Comparison of ENCODE assay signal across 10 cellular contexts in the genomic region with DNA sequence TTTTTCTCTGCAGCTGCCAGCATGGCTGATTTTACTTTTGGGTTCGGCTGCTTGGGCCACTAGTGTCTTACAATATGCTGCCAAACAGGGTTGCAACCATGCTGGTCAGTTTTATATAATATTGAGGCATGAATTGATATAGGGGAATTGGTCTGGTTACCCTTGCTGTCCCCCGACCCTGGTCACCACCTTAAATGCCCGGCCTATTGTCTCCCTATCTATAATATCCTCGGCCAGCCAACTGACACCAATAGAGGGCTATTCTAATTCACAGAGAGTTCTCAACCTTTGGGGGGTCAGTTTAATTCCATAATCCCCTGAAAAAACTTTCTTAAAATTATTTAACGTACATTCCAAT. TPM values are rescaled to one million over a fixed set of nuclear protein-coding genes. Genes with fewer than 3 reads are reported as not detected.
A peak's percentile ranks its signal among the peaks of the same experiment; 100 is the strongest.
DNase-seq lines count a peak whose midpoint lies in the region; ATAC-seq and TF ChIP-seq lines count a peak whose summit lies in the region.
"Had no signal": no experiment of that assay in that cellular context is flagged by ENCODE, and none has a peak within 500 bp of the region (broad histone marks: within the 10 kb centered on the region; RNA-seq: fewer than 3 reads in every experiment).

No MANE protein-coding gene starts in this region.

- H3K9me3 Mint-ChIP-seq in CD8-positive, alpha-beta memory T cell, result peaks cover 0 to 1% (median 0%) of the 10 kb centered on the region in 5 donors
- no peaks in the 10 kb centered on the region for H3K9me3 Mint-ChIP-seq in endothelial cell (ENCODE audit: unreplicated experiment)

- peak overlapping the region; percentile 47 for H3K4me3 ChIP-seq in CD8-positive, alpha-beta memory T cell (ENCODE audit: low read length)
- H3K4me3 ChIP-seq in OCI-LY3 (ENCODE audit: low read length), result peak overlapping the region; percentile 32; the same call in 1 of the 2 replicates

- H3K27ac ChIP-seq in CD8-positive, alpha-beta memory T cell (ENCODE audit: low read depth, low read length), result no peak overlapping the region
- H3K27ac ChIP-seq in OCI-LY3 (ENCODE audit: low read length), result no peak overlapping the region

- H3K4me1 Mint-ChIP-seq in CD8-positive, alpha-beta memory T cell, result peaks cover 3 to 7% (median 7%) of the 10 kb centered on the region in 3 donors
- H3K4me1 Mint-ChIP-seq in endothelial cell (ENCODE audit: unreplicated experiment), result peaks cover 6% of the 10 kb centered on the region

- H3K27me3 ChIP-seq in CD8-positive, alpha-beta memory T cell (ENCODE audit: insufficient read depth, low read length, poor library complexity, severe bottlenecking), result no peaks in the 10 kb centered on the region
- H3K27me3 ChIP-seq in OCI-LY3 (ENCODE audit: low read depth, low read length), result no peaks in the 10 kb centered on the region

- H2AFZ ChIP-seq in OCI-LY3 (ENCODE audit: low read depth, low read length), result no peak overlapping the region; the same call in 1 of the 2 replicates

- peak overlapping the region; percentile 59 for H3K4me2 ChIP-seq in OCI-LY3 (ENCODE audit: low read length)

- CTCF ChIA-PET in CD8-positive, alpha-beta memory T cell (lab: Charles Lee), result interaction anchor here (2.3 kb wide), 1 partner anchor 8 kb away, joined by 6 read pairs; no protein-coding TSS in a partner anchor

- no peak overlapping the region for H3K27ac Mint-ChIP-seq in CD8-positive, alpha-beta memory T cell
- no peak overlapping the region for H3K27ac Mint-ChIP-seq in endothelial cell (ENCODE audit: unreplicated experiment)

- H3K36me3 ChIP-seq in CD8-positive, alpha-beta memory T cell (ENCODE audit: insufficient read depth, low read length), result no peaks in the 10 kb centered on the region
- H3K36me3 ChIP-seq in OCI-LY3 (replicated peaks; ENCODE audit: low read depth, low read length), result no peaks in the 10 kb centered on the region

- TF ChIP-seq CTCF in OCI-LY3 (IDR thresholded peaks at IDR 0.05; ENCODE audit: low read depth, low read length) (no peak), endothelial cell (IDR thresholded peaks at IDR 0.05; ENCODE audit: unreplicated experiment) (no peak)

- H3K4me1 ChIP-seq in CD8-positive, alpha-beta memory T cell (ENCODE audit: insufficient read depth, low read length), result no peaks in the 10 kb centered on the region
- peaks cover 14% of the 10 kb centered on the region for H3K4me1 ChIP-seq in OCI-LY3 (ENCODE audit: low read length)

- intact Hi-C loops in posterior vena cava (cut with DNase I), result no loop called here

- ATAC-seq in HG03159 (IDR thresholded peaks at IDR 0.05; ENCODE audit: unreplicated experiment), result no peak
- no peak for ATAC-seq in HG03520 (IDR thresholded peaks at IDR 0.05; ENCODE audit: unreplicated experiment)

- POLR2A ChIA-PET in CD8-positive, alpha-beta memory T cell (lab: Charles Lee), result no interaction called here

- H3K79me2 ChIP-seq in OCI-LY3 (ENCODE audit: low read length), result no peaks in the 10 kb centered on the region

- H3K36me3 Mint-ChIP-seq in CD8-positive, alpha-beta memory T cell, result no peaks in the 10 kb centered on the region
- H3K36me3 Mint-ChIP-seq in endothelial cell (ENCODE audit: low read depth, unreplicated experiment), result no peaks in the 10 kb centered on the region

- H4K20me1 ChIP-seq in OCI-LY3 (ENCODE audit: insufficient read depth, low read length), result no peaks in the 10 kb centered on the region

- peak overlapping the region in 1 of 7 donors; percentile 73 for H3K4me3 Mint-ChIP-seq in CD8-positive, alpha-beta memory T cell
- peak overlapping the region; percentile 38 for H3K4me3 Mint-ChIP-seq in endothelial cell (ENCODE audit: unreplicated experiment)

- no peaks in the 10 kb centered on the region for H3K9me3 ChIP-seq in CD8-positive, alpha-beta memory T cell (ENCODE audit: low read length)
- H3K9me3 ChIP-seq in OCI-LY3 (ENCODE audit: insufficient read depth, low read length), result no peaks in the 10 kb centered on the region

- no peak for DNase-seq in CD8-positive, alpha-beta memory T cell
- no peak for DNase-seq in endothelial cell (ENCODE audit: low spot score)
- peak; percentile 35 for DNase-seq in posterior vena cava (ENCODE audit: low spot score)
- no peak for DNase-seq in NCI-H2081 treated with DMSO at 0.1 percent for 48 hours (lab: John Stamatoyannopoulos, UW)
- DNase-seq: NCI-H187 treated with DMSO at 0.1 percent for 48 hours; retina; stimulated activated CD4-positive, alpha-beta T cell treated with anti-CD3 and anti-CD28 coated beads, Interleukin-4, amount 100 ng/mL, for 1 hour had no signal

- H3K9ac ChIP-seq in OCI-LY3 (ENCODE audit: low read length), result no peak overlapping the region

- H3K27me3 Mint-ChIP-seq in CD8-positive, alpha-beta memory T cell, result peaks cover 0 to 2% of the 10 kb centered on the region in 2 donors
- H3K27me3 Mint-ChIP-seq in endothelial cell (ENCODE audit: unreplicated experiment), result peaks cover 4% of the 10 kb centered on the region

RNA-seq across cellular contexts. Expression of a gene that starts 28.7 kb away (rescaled TPM):
- total RNA-seq in CD8-positive, alpha-beta memory T cell, result not detected
- not detected for polyA plus RNA-seq in CD8-positive, alpha-beta memory T cell
- total RNA-seq in endothelial cell (ENCODE audit: unreplicated experiment) (not detected), posterior vena cava (not detected)
